24 cellular contexts compared by ENCODE assay signal in genomic region chr10:96122824-96123223, GRCh38.
"Had no signal": no experiment of that assay in that cellular context is flagged by ENCODE, and none has a peak within 500 bp of the region (broad histone marks: within the 10 kb centered on the region; RNA-seq: fewer than 3 reads in every experiment).

No MANE protein-coding gene starts in this region.

- H3K27ac Mint-ChIP-seq: activated CD4-positive, alpha-beta memory T cell treated with anti-CD3 and anti-CD28 coated beads for 36 hours; activated CD4-positive, alpha-beta T cell treated with anti-CD3 and anti-CD28 coated beads, Interleukin-2, amount 10 ng/mL, durations not matched to agents 7 days and 5 days; activated naive CD4-positive, alpha-beta T cell treated with anti-CD3 and anti-CD28 coated beads for 36 hours; activated naive CD8-positive, alpha-beta T cell treated with anti-CD3 and anti-CD28 coated beads for 36 hours; activated T-helper 17 cell treated with anti-CD3 and anti-CD28 coated beads, Interleukin-2, amount 50 U/mL, for 72 hours; T-cell had no signal

- H3K36me3 ChIP-seq: brain microvascular endothelial cell had no signal

- H3K4me3 Mint-ChIP-seq: activated CD4-positive, alpha-beta memory T cell treated with anti-CD3 and anti-CD28 coated beads for 36 hours; activated CD4-positive, alpha-beta T cell treated with anti-CD3 and anti-CD28 coated beads, Interleukin-2, amount 10 ng/mL, durations not matched to agents 7 days and 5 days; activated naive CD4-positive, alpha-beta T cell treated with anti-CD3 and anti-CD28 coated beads for 36 hours; activated naive CD8-positive, alpha-beta T cell treated with anti-CD3 and anti-CD28 coated beads for 36 hours; activated T-helper 17 cell treated with anti-CD3 and anti-CD28 coated beads, Interleukin-2, amount 50 U/mL, for 72 hours; T-cell had no signal

- H3K27me3 ChIP-seq: brain microvascular endothelial cell had no signal

- H3K27ac ChIP-seq: brain microvascular endothelial cell, SK-N-MC, VCaP had no signal

- H3K36me3 Mint-ChIP-seq: activated CD4-positive, alpha-beta memory T cell treated with anti-CD3 and anti-CD28 coated beads for 36 hours; activated naive CD8-positive, alpha-beta T cell treated with anti-CD3 and anti-CD28 coated beads for 36 hours; T-cell had no signal

- DNase-seq: activated CD4-positive, alpha-beta memory T cell treated with anti-CD3 and anti-CD28 coated beads for 36 hours; activated CD4-positive, alpha-beta T cell treated with anti-CD3 and anti-CD28 coated beads, Interleukin-2, amount 10 ng/mL, durations not matched to agents 7 days and 5 days; activated CD4-positive, CD25-positive, alpha-beta regulatory T cell; activated CD8-positive, alpha-beta memory T cell treated with anti-CD3 and anti-CD28 coated beads for 24 hours; activated gamma-delta T cell; activated naive CD4-positive, alpha-beta T cell treated with anti-CD3 and anti-CD28 coated beads for 36 hours; activated naive CD8-positive, alpha-beta T cell treated with anti-CD3 and anti-CD28 coated beads for 36 hours; activated T-cell treated with anti-CD3 and anti-CD28 coated beads, Interleukin-2, amount 50 U/mL, for 48 hours; brain microvascular endothelial cell; cerebellar nuclear complex; Kasumi-1; NCI-H1105 treated with DMSO at 0.1 percent for 48 hours; NCI-H1436 treated with DMSO at 0.1 percent for 48 hours; NCI-H187 treated with DMSO at 0.1 percent for 48 hours; NCI-H2171; NCI-H226; NCI-H526; NCI-H82; NK-92 treated with Interleukin-12 subunit alpha and Interleukin-12 subunit beta, amount 100 ng/mL, for 24 hours; T-cell had no signal

- H3K9me3 Mint-ChIP-seq: activated CD4-positive, alpha-beta memory T cell treated with anti-CD3 and anti-CD28 coated beads for 36 hours; activated CD4-positive, alpha-beta T cell treated with anti-CD3 and anti-CD28 coated beads, Interleukin-2, amount 10 ng/mL, durations not matched to agents 7 days and 5 days; activated naive CD4-positive, alpha-beta T cell treated with anti-CD3 and anti-CD28 coated beads for 36 hours; activated naive CD8-positive, alpha-beta T cell treated with anti-CD3 and anti-CD28 coated beads for 36 hours; activated T-helper 17 cell treated with anti-CD3 and anti-CD28 coated beads, Interleukin-2, amount 50 U/mL, for 72 hours; T-cell had no signal

- H3K4me3 ChIP-seq: SK-N-MC had no signal

- H3K4me1 Mint-ChIP-seq: activated naive CD8-positive, alpha-beta T cell treated with anti-CD3 and anti-CD28 coated beads for 36 hours; activated T-helper 17 cell treated with anti-CD3 and anti-CD28 coated beads, Interleukin-2, amount 50 U/mL, for 72 hours; T-cell had no signal

- ATAC-seq: activated T-helper 17 cell treated with anti-CD3 and anti-CD28 coated beads, Interleukin-2, amount 50 U/mL, for 72 hours; Right ventricle myocardium inferior; T-cell had no signal
